9 cellular contexts compared by ENCODE assay signal in genomic region chr14:106268013-106268727, GRCh38.
DNase-seq lines count a peak whose midpoint lies in the region; FAIRE-seq and TF ChIP-seq lines count a peak whose summit lies in the region.
"Had no signal": no experiment of that assay in that cellular context is flagged by ENCODE, and none has a peak within 500 bp of the region (broad histone marks: within the 10 kb centered on the region; RNA-seq: fewer than 3 reads in every experiment).

No MANE protein-coding gene starts in this region.

- peak overlapping the region; percentile 72 for H3K9ac ChIP-seq in OCI-LY1 (ENCODE audit: low read length)

- TF ChIP-seq CTCF in GM10266 (IDR thresholded peaks at IDR 0.05; ENCODE audit: control insufficient read depth, insufficient read depth, low read depth, missing control alignments) (peak; percentile 49), OCI-LY1 (IDR thresholded peaks at IDR 0.05; ENCODE audit: low read length) (peak; percentile 78), uterus (IDR thresholded peaks at IDR 0.05) (no peak)

- H3K27me3 ChIP-seq in OCI-LY1 (ENCODE audit: insufficient read depth, low read length) (no peaks in the 10 kb centered on the region), uterus (peaks cover 0 to 5% of the 10 kb centered on the region in 2 donors)

- no peak for FAIRE-seq in frontal cortex (lab: Jason Lieb, UNC)

- H3K79me2 ChIP-seq in OCI-LY1 (ENCODE audit: insufficient read depth, low read length): peaks cover 8% of the 10 kb centered on the region; the same call in 1 of the 2 replicates

- H3K4me3 ChIP-seq in OCI-LY1 (ENCODE audit: low read depth, low read length, poor library complexity, severe bottlenecking): peak overlapping the region; percentile 59
- H3K4me3 ChIP-seq in uterus: no peak overlapping the region
- H3K4me3 ChIP-seq: body of pancreas had no signal

- H3K9me2 ChIP-seq in OCI-LY1 (ENCODE audit: low read depth, low read length): no peaks in the 10 kb centered on the region

- H4K20me1 ChIP-seq in OCI-LY1 (ENCODE audit: insufficient read depth, low read length): no peaks in the 10 kb centered on the region

- H3K36me3 ChIP-seq in OCI-LY1 (ENCODE audit: insufficient read depth, low read length) (no peaks in the 10 kb centered on the region), uterus (no peaks in the 10 kb centered on the region)

- H3F3A ChIP-seq in OCI-LY1 (ENCODE audit: insufficient read depth, low read length): peaks cover 6% of the 10 kb centered on the region; the same call in 1 of the 2 replicates

- H3K27ac ChIP-seq in OCI-LY1 (ENCODE audit: low read depth, low read length, poor library complexity, severe bottlenecking): peak overlapping the region; percentile 92
- H3K27ac ChIP-seq in uterus: no peak overlapping the region
- H3K27ac ChIP-seq: body of pancreas had no signal

- H2AFZ ChIP-seq in OCI-LY1 (ENCODE audit: low read length): no peak overlapping the region

- intact Hi-C loops in uterus (cut with DNase I; ENCODE audit: low total_unique reads): no loop called here

- H3K4me1 ChIP-seq in OCI-LY1 (ENCODE audit: insufficient read depth, low read length, severe bottlenecking): peaks cover 66% of the 10 kb centered on the region
- H3K4me1 ChIP-seq in uterus: no peaks in the 10 kb centered on the region
- H3K4me1 ChIP-seq: body of pancreas had no signal

- H3K9me3 ChIP-seq in OCI-LY1 (ENCODE audit: low read length) (no peaks in the 10 kb centered on the region), uterus (no peaks in the 10 kb centered on the region)
- H3K9me3 ChIP-seq: body of pancreas had no signal

- no peak for TF ChIP-seq POLR2A in uterus (IDR thresholded peaks at IDR 0.05)

- H3K4me2 ChIP-seq in OCI-LY1 (ENCODE audit: low read length): peak overlapping the region; percentile 68

- peak; percentile 37 for DNase-seq in GM10266 (ENCODE audit: extremely low spot score)
- DNase-seq in activated T-helper 1 cell treated with Interleukin-2 at 50 U/mL for 16 hours (ENCODE audit: low read depth): peak; percentile 62
- DNase-seq in stimulated activated CD4-positive, alpha-beta T cell treated with anti-CD3 and anti-CD28 coated beads, Interleukin-4, amount 100 ng/mL, for 4 hours: peak; percentile 80 to 87
- no peak for DNase-seq in cortex of kidney (lab: John Stamatoyannopoulos, UW)
- DNase-seq in frontal cortex (ENCODE audit: low spot score in 2 of 2): no peak
- no peak for DNase-seq in mesenteric fat pad (ENCODE audit: low spot score)
- no peak for DNase-seq in uterus

Comparison
In these comparisons a context has a peak if more than half of its experiments do, and no peak if none do; other contexts are left out.
1. DNase-seq: peak in GM10266 (single experiment), activated T-helper 1 cell treated with Interleukin-2 at 50 U/mL for 16 hours (single experiment) and stimulated activated CD4-positive, alpha-beta T cell treated with anti-CD3 and anti-CD28 coated beads, Interleukin-4, amount 100 ng/mL, for 4 hours (2 of 2); none in cortex of kidney (single experiment), frontal cortex (0 of 2), mesenteric fat pad (single experiment) and uterus (0 of 2).
2. CTCF ChIP-seq: peak in GM10266 (single experiment) and OCI-LY1 (single experiment); none in uterus (0 of 4).